ENCODE assay signal across 6 cellular contexts in the genomic region with DNA sequence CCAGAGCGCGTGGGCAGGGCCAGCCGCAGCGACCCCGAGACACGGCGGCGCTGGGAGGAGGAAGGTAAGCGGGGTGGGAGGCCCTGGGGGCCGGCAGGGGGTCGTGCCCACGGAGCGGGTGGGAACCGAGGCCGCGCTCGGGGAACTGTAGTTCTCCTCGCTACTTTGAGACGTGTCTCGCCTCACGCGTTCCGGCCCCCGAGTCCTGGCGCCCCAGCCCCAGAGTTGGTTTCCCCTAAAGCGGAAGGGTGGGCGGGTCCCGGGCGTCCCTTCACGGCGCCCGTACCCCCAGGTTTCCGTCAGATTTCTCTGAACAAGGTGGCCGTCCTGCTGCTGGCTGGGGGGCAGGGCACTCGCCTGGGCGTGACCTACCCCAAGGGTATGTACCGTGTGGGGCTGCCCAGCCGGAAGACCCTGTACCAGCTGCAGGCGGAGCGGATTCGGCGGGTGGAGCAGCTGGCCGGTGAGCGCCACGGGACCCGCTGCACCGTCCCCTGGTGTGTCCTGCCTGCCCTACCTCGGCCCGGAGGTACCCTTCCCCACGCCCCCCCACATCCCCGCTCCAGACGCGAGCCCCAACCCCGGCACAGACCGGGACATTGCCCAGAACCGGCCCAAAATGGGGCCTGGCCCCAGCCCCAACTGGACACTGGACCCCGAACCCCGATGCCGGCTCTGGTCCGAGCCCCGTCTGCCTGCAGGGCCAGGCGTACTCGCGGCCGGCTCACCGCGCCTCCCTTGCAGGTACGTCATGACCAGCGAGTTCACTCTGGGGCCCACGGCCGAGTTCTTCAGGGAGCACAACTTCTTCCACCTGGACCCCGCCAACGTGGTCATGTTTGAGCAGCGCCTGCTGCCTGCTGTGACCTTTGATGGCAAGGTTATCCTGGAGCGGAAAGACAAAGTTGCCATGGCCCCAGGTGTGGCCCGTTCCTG. TPM values are rescaled to one million over a fixed set of nuclear protein-coding genes. Genes with fewer than 3 reads are reported as not detected.
DNase-seq lines count a peak whose midpoint lies in the region; ATAC-seq and TF ChIP-seq lines count a peak whose summit lies in the region.

No MANE protein-coding gene starts in this region.

- H3K4me1 Mint-ChIP-seq in endothelial cell (ENCODE audit: unreplicated experiment): no peaks in the 10 kb centered on the region

- peaks cover 22% of the 10 kb centered on the region for H3K27me3 Mint-ChIP-seq in endothelial cell (ENCODE audit: unreplicated experiment)

- H3K4me3 ChIP-seq in duodenal mucosa (ENCODE audit: low read depth in 1 of 2, low read length in 2 of 2): peak overlapping the region; percentile 62 to 71
- peak overlapping the region; percentile 64 for H3K4me3 ChIP-seq in retinal pigment epithelial cell (ENCODE audit: low read length)

- peaks cover 22 to 40% of the 10 kb centered on the region in 2 donors for H3K4me1 ChIP-seq in duodenal mucosa (ENCODE audit: control insufficient read depth in 1 of 2, insufficient read depth in 2 of 2, low read length in 2 of 2)

- H3K9ac ChIP-seq in duodenal mucosa (ENCODE audit: low read depth in 1 of 2, low read length in 2 of 2): peak overlapping the region in 1 of 2 donors; percentile 38

- no peaks in the 10 kb centered on the region for H3K36me3 Mint-ChIP-seq in endothelial cell (ENCODE audit: low read depth, unreplicated experiment)

- TF ChIP-seq CTCF in retinal pigment epithelial cell (conservative IDR thresholded peaks at IDR 0.05; ENCODE audit: low read depth, low read length) (no peak), endothelial cell (IDR thresholded peaks at IDR 0.05; ENCODE audit: unreplicated experiment) (no peak)

- H3K27ac ChIP-seq in duodenal mucosa (ENCODE audit: low read depth, low read length): no peak overlapping the region

- DNase-seq in NCI-H69 (lab: John Stamatoyannopoulos, UW): peak; percentile 48
- no peak for DNase-seq in retinal pigment epithelial cell (ENCODE audit: low read depth)
- no peak for DNase-seq in foreskin melanocyte
- DNase-seq in endothelial cell (ENCODE audit: low spot score): no peak

- H3K4me3 Mint-ChIP-seq in endothelial cell (ENCODE audit: unreplicated experiment): no peak overlapping the region

- H3K9me3 ChIP-seq in duodenal mucosa (ENCODE audit: control insufficient read depth in 1 of 2, low read length in 2 of 2): no peaks in the 10 kb centered on the region

- H3K36me3 ChIP-seq in duodenal mucosa (ENCODE audit: control insufficient read depth in 1 of 2, insufficient read depth in 2 of 2, low read length in 2 of 2): peaks cover 5 to 12% of the 10 kb centered on the region in 2 donors

- H3K27ac Mint-ChIP-seq in endothelial cell (ENCODE audit: unreplicated experiment): no peak overlapping the region

- no peaks in the 10 kb centered on the region for H3K9me3 Mint-ChIP-seq in endothelial cell (ENCODE audit: unreplicated experiment)

- ATAC-seq in GM18519 (IDR thresholded peaks at IDR 0.05; ENCODE audit: low FRiP score, unreplicated experiment): peak; percentile 12

- H3K27me3 ChIP-seq in duodenal mucosa (ENCODE audit: control insufficient read depth in 1 of 2, insufficient read depth in 2 of 2, low read length in 2 of 2): no peaks in the 10 kb centered on the region

RNA-seq across cellular contexts. Expression of a gene that starts 0.7 kb away (rescaled TPM):
- 3.2 TPM for total RNA-seq in endothelial cell (ENCODE audit: unreplicated experiment)

RNA-seq across cellular contexts. Expression of a gene that starts 7.7 kb away (rescaled TPM):
- total RNA-seq in endothelial cell (ENCODE audit: unreplicated experiment): 1.0 TPM

RNA-seq across cellular contexts. Expression of a gene that starts 8.8 kb away (rescaled TPM):
- total RNA-seq in endothelial cell (ENCODE audit: unreplicated experiment): 70.4 TPM

RNA-seq across cellular contexts. Expression of a gene that starts 24.2 kb away (rescaled TPM):
- 55.6 TPM for total RNA-seq in endothelial cell (ENCODE audit: unreplicated experiment)

RNA-seq across cellular contexts. Expression of a gene that starts 32.0 kb away (rescaled TPM):
- total RNA-seq in endothelial cell (ENCODE audit: unreplicated experiment): 116 TPM
